In genomic region chr11:119322921-119323531, GRCh38 we compare ENCODE assay signal across 1 cellular context.
TF ChIP-seq lines count a peak whose summit lies in the region.

No MANE protein-coding gene starts in this region.

TF ChIP-seq in K562, 482 proteins besides CTCF, POLR2A, EP300 and RAD21:
- TF ChIP-seq, protein P1, sequence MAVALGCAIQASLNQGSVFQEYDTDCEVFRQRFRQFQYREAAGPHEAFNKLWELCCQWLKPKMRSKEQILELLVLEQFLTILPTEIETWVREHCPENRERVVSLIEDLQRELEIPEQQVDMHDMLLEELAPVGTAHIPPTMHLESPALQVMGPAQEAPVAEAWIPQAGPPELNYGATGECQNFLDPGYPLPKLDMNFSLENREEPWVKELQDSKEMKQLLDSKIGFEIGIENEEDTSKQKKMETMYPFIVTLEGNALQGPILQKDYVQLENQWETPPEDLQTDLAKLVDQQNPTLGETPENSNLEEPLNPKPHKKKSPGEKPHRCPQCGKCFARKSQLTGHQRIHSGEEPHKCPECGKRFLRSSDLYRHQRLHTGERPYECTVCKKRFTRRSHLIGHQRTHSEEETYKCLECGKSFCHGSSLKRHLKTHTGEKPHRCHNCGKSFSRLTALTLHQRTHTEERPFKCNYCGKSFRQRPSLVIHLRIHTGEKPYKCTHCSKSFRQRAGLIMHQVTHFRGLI (CRISPR knock-in tag; IDR thresholded peaks at IDR 0.05): no peak
- TF ChIP-seq KAT7 (CRISPR knock-in tag; IDR thresholded peaks at IDR 0.05; ENCODE audit: borderline replicate concordance): 0 out of 2 replicates have a peak, but pooled peaks have one; percentile 42
TF ChIP-seq in K562: peak in this region for 1.
